ENCODE assay signal across 1 cellular context in the genomic region with DNA sequence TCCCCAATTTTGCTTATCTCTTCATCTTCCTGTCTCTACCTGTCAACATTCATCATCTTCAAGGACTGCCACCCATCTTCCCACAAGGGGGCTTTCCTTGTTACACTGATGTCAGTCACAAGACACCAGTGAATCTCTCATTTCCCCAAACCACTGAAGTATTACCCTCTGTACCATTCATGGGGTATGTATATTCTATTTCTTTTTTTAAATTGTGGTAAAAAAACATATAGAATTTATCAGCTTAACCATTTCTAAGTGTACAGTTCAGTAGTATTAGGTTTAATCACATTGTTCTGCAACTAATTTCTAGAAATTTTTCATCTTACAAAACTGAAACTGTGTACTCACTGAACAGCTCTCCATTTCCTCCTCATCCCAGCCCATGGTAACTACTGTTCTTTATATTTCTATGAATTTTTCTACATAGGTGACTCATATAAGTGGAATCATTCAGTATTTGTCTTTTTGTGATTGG.
A peak's percentile ranks its signal among the peaks of the same experiment; 100 is the strongest.
TF ChIP-seq lines count a peak whose summit lies in the region.

No MANE protein-coding gene starts in this region.

TF ChIP-seq in GM12878, 131 proteins besides CTCF, POLR2A, EP300 and RAD21 (continued from another document and continues in another):
- TF ChIP-seq, protein P1, sequence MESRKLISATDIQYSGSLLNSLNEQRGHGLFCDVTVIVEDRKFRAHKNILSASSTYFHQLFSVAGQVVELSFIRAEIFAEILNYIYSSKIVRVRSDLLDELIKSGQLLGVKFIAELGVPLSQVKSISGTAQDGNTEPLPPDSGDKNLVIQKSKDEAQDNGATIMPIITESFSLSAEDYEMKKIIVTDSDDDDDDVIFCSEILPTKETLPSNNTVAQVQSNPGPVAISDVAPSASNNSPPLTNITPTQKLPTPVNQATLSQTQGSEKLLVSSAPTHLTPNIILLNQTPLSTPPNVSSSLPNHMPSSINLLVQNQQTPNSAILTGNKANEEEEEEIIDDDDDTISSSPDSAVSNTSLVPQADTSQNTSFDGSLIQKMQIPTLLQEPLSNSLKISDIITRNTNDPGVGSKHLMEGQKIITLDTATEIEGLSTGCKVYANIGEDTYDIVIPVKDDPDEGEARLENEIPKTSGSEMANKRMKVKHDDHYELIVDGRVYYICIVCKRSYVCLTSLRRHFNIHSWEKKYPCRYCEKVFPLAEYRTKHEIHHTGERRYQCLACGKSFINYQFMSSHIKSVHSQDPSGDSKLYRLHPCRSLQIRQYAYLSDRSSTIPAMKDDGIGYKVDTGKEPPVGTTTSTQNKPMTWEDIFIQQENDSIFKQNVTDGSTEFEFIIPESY (IDR thresholded peaks at IDR 0.05): no peak
- TF ChIP-seq ZNF207 (IDR thresholded peaks at IDR 0.05; ENCODE audit: borderline replicate concordance) (no peak), BACH1 (IDR thresholded peaks at IDR 0.05; ENCODE audit: borderline replicate concordance) (no peak), FOXM1 (IDR thresholded peaks at IDR 0.05; ENCODE audit: low read depth, low read length) (peak; percentile 84), SRF (IDR thresholded peaks at IDR 0.05; ENCODE audit: low read depth in 2 of 2, low read length in 2 of 2) (no peak), HCFC1 (IDR thresholded peaks at IDR 0.05; ENCODE audit: low read length) (no peak), IRF4 (IDR thresholded peaks at IDR 0.05; ENCODE audit: low read depth, low read length) (no peak; the same call in 1 of the 2 replicates), HDAC2 (IDR thresholded peaks at IDR 0.05) (no peak), ZNF217 (IDR thresholded peaks at IDR 0.05) (peak; percentile 74; the same call in 1 of the 2 replicates), TAF1 (IDR thresholded peaks at IDR 0.05; ENCODE audit: borderline replicate concordance, low read depth, low read length) (no peak), NFYA (IDR thresholded peaks at IDR 0.05; ENCODE audit: borderline replicate concordance, low read depth, low read length) (no peak), ZNF24 (IDR thresholded peaks at IDR 0.05) (no peak), ZZZ3 (IDR thresholded peaks at IDR 0.05; ENCODE audit: control insufficient read depth, insufficient read length, low read depth) (no peak), SMC3 (IDR thresholded peaks at IDR 0.05; ENCODE audit: borderline replicate concordance, low read length) (no peak), CBX5 (IDR thresholded peaks at IDR 0.05; ENCODE audit: low read depth) (no peak), ETV6 (conservative IDR thresholded peaks at IDR 0.05 in 1 of 2, IDR thresholded peaks at IDR 0.05 in 1 of 2; ENCODE audit: borderline replicate concordance in 1 of 2, low read depth in 1 of 2) (peak in 1 of 2 experiments; percentile 77; a peak in 1 of 4 replicates), CHD4 (IDR thresholded peaks at IDR 0.05) (no peak), MEF2B (IDR thresholded peaks at IDR 0.05; ENCODE audit: partially characterized antibody, poor library complexity, severe bottlenecking) (peak; percentile 59), EGR1 (IDR thresholded peaks at IDR 0.05; ENCODE audit: borderline replicate concordance in 1 of 2, low read depth in 2 of 2, low read length in 2 of 2) (no peak), RELA (IDR thresholded peaks at IDR 0.05; ENCODE audit: borderline replicate concordance, partially characterized antibody) (peak; percentile 65), LARP7 (IDR thresholded peaks at IDR 0.05) (no peak), PML (IDR thresholded peaks at IDR 0.05; ENCODE audit: low read length) (peak; percentile 35; the same call in 1 of the 2 replicates), MTA2 (IDR thresholded peaks at IDR 0.05; ENCODE audit: low read depth) (peak; percentile 92), POLR2AphosphoS5 (IDR thresholded peaks at IDR 0.05; ENCODE audit: low read length) (no peak), SPI1 (IDR thresholded peaks at IDR 0.05; ENCODE audit: borderline replicate concordance, insufficient read depth, low read depth, low read length) (peak; percentile 72; the same call in 1 of the 2 replicates), RBBP5 (conservative IDR thresholded peaks at IDR 0.05) (no peak), NBN (IDR thresholded peaks at IDR 0.05) (peak; percentile 91), BMI1 (IDR thresholded peaks at IDR 0.05; ENCODE audit: borderline replicate concordance) (peak; percentile 81), TBL1XR1 (IDR thresholded peaks at IDR 0.05; ENCODE audit: low read depth, low read length) (peak; percentile 36; the same call in 1 of the 2 replicates), BCL11A (IDR thresholded peaks at IDR 0.05; ENCODE audit: low read depth, low read length) (peak; percentile 30; the same call in 1 of the 2 replicates), MEF2A (IDR thresholded peaks at IDR 0.05; ENCODE audit: insufficient read depth, low read depth, low read length) (peak; percentile 71; the same call in 1 of the 2 replicates), TCF7 (IDR thresholded peaks at IDR 0.05; ENCODE audit: borderline replicate concordance) (peak; percentile 31), CEBPB (IDR thresholded peaks at IDR 0.05; ENCODE audit: borderline replicate concordance in 1 of 2, low read depth in 2 of 2, low read length in 2 of 2) (peak in 1 of 2 experiments; percentile 48; a peak in 1 of 4 replicates), EZH2 (IDR thresholded peaks at IDR 0.05; ENCODE audit: borderline replicate concordance, control insufficient read depth, low read depth, low read length) (no peak), RFX5 (IDR thresholded peaks at IDR 0.05; ENCODE audit: low read depth, low read length) (no peak), POLR2AphosphoS2 (IDR thresholded peaks at IDR 0.05; ENCODE audit: low read depth, low read length) (no peak), SMAD1 (IDR thresholded peaks at IDR 0.05; ENCODE audit: low read depth, partially characterized antibody) (peak; percentile 63), IKZF2 (IDR thresholded peaks at IDR 0.05) (peak; percentile 93 to 95), NRF1 (conservative IDR thresholded peaks at IDR 0.05; ENCODE audit: low read depth, low read length) (no peak), CREM (IDR thresholded peaks at IDR 0.05; ENCODE audit: low read depth) (peak; percentile 44; the same call in 1 of the 2 replicates), PAX5 (IDR thresholded peaks at IDR 0.05; ENCODE audit: borderline replicate concordance, low read depth, low read length) (0 out of 2 replicates have a peak, but pooled peaks have one; percentile 30)
- TF ChIP-seq, protein P2, sequence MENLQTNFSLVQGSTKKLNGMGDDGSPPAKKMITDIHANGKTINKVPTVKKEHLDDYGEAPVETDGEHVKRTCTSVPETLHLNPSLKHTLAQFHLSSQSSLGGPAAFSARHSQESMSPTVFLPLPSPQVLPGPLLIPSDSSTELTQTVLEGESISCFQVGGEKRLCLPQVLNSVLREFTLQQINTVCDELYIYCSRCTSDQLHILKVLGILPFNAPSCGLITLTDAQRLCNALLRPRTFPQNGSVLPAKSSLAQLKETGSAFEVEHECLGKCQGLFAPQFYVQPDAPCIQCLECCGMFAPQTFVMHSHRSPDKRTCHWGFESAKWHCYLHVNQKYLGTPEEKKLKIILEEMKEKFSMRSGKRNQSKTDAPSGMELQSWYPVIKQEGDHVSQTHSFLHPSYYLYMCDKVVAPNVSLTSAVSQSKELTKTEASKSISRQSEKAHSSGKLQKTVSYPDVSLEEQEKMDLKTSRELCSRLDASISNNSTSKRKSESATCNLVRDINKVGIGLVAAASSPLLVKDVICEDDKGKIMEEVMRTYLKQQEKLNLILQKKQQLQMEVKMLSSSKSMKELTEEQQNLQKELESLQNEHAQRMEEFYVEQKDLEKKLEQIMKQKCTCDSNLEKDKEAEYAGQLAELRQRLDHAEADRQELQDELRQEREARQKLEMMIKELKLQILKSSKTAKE (IDR thresholded peaks at IDR 0.05; ENCODE audit: low read depth, poor library complexity, severe bottlenecking): peak; percentile 82
- TF ChIP-seq, protein P3, sequence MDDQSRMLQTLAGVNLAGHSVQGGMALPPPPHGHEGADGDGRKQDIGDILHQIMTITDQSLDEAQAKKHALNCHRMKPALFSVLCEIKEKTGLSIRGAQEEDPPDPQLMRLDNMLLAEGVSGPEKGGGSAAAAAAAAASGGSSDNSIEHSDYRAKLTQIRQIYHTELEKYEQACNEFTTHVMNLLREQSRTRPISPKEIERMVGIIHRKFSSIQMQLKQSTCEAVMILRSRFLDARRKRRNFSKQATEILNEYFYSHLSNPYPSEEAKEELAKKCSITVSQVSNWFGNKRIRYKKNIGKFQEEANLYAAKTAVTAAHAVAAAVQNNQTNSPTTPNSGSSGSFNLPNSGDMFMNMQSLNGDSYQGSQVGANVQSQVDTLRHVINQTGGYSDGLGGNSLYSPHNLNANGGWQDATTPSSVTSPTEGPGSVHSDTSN (IDR thresholded peaks at IDR 0.05; ENCODE audit: insufficient replicate concordance, low read depth, low read length): peak; percentile 86
- TF ChIP-seq, protein P4, sequence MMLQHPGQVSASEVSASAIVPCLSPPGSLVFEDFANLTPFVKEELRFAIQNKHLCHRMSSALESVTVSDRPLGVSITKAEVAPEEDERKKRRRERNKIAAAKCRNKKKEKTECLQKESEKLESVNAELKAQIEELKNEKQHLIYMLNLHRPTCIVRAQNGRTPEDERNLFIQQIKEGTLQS (IDR thresholded peaks at IDR 0.05; ENCODE audit: borderline replicate concordance, extremely low read depth, low read depth, low read length): no peak
- TF ChIP-seq, protein P5, sequence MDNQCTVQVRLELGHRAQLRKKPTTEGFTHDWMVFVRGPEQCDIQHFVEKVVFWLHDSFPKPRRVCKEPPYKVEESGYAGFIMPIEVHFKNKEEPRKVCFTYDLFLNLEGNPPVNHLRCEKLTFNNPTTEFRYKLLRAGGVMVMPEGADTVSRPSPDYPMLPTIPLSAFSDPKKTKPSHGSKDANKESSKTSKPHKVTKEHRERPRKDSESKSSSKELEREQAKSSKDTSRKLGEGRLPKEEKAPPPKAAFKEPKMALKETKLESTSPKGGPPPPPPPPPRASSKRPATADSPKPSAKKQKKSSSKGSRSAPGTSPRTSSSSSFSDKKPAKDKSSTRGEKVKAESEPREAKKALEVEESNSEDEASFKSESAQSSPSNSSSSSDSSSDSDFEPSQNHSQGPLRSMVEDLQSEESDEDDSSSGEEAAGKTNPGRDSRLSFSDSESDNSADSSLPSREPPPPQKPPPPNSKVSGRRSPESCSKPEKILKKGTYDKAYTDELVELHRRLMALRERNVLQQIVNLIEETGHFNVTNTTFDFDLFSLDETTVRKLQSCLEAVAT (IDR thresholded peaks at IDR 0.05): peak; percentile 33; the same call in 1 of the 2 replicates
- TF ChIP-seq, protein P6, sequence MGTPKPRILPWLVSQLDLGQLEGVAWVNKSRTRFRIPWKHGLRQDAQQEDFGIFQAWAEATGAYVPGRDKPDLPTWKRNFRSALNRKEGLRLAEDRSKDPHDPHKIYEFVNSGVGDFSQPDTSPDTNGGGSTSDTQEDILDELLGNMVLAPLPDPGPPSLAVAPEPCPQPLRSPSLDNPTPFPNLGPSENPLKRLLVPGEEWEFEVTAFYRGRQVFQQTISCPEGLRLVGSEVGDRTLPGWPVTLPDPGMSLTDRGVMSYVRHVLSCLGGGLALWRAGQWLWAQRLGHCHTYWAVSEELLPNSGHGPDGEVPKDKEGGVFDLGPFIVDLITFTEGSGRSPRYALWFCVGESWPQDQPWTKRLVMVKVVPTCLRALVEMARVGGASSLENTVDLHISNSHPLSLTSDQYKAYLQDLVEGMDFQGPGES (IDR thresholded peaks at IDR 0.05): no peak
- TF ChIP-seq, protein P7, sequence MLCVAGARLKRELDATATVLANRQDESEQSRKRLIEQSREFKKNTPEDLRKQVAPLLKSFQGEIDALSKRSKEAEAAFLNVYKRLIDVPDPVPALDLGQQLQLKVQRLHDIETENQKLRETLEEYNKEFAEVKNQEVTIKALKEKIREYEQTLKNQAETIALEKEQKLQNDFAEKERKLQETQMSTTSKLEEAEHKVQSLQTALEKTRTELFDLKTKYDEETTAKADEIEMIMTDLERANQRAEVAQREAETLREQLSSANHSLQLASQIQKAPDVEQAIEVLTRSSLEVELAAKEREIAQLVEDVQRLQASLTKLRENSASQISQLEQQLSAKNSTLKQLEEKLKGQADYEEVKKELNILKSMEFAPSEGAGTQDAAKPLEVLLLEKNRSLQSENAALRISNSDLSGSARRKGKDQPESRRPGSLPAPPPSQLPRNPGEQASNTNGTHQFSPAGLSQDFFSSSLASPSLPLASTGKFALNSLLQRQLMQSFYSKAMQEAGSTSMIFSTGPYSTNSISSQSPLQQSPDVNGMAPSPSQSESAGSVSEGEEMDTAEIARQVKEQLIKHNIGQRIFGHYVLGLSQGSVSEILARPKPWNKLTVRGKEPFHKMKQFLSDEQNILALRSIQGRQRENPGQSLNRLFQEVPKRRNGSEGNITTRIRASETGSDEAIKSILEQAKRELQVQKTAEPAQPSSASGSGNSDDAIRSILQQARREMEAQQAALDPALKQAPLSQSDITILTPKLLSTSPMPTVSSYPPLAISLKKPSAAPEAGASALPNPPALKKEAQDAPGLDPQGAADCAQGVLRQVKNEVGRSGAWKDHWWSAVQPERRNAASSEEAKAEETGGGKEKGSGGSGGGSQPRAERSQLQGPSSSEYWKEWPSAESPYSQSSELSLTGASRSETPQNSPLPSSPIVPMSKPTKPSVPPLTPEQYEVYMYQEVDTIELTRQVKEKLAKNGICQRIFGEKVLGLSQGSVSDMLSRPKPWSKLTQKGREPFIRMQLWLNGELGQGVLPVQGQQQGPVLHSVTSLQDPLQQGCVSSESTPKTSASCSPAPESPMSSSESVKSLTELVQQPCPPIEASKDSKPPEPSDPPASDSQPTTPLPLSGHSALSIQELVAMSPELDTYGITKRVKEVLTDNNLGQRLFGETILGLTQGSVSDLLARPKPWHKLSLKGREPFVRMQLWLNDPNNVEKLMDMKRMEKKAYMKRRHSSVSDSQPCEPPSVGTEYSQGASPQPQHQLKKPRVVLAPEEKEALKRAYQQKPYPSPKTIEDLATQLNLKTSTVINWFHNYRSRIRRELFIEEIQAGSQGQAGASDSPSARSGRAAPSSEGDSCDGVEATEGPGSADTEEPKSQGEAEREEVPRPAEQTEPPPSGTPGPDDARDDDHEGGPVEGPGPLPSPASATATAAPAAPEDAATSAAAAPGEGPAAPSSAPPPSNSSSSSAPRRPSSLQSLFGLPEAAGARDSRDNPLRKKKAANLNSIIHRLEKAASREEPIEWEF (IDR thresholded peaks at IDR 0.05; ENCODE audit: insufficient replicate concordance, low read depth, low read length): peak; percentile 63
- TF ChIP-seq, protein P8, sequence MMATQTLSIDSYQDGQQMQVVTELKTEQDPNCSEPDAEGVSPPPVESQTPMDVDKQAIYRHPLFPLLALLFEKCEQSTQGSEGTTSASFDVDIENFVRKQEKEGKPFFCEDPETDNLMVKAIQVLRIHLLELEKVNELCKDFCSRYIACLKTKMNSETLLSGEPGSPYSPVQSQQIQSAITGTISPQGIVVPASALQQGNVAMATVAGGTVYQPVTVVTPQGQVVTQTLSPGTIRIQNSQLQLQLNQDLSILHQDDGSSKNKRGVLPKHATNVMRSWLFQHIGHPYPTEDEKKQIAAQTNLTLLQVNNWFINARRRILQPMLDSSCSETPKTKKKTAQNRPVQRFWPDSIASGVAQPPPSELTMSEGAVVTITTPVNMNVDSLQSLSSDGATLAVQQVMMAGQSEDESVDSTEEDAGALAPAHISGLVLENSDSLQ (IDR thresholded peaks at IDR 0.05): peak; percentile 94
- TF ChIP-seq, protein P9, sequence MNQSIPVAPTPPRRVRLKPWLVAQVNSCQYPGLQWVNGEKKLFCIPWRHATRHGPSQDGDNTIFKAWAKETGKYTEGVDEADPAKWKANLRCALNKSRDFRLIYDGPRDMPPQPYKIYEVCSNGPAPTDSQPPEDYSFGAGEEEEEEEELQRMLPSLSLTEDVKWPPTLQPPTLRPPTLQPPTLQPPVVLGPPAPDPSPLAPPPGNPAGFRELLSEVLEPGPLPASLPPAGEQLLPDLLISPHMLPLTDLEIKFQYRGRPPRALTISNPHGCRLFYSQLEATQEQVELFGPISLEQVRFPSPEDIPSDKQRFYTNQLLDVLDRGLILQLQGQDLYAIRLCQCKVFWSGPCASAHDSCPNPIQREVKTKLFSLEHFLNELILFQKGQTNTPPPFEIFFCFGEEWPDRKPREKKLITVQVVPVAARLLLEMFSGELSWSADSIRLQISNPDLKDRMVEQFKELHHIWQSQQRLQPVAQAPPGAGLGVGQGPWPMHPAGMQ (IDR thresholded peaks at IDR 0.05; ENCODE audit: borderline replicate concordance): no peak
